In the genomic region with DNA sequence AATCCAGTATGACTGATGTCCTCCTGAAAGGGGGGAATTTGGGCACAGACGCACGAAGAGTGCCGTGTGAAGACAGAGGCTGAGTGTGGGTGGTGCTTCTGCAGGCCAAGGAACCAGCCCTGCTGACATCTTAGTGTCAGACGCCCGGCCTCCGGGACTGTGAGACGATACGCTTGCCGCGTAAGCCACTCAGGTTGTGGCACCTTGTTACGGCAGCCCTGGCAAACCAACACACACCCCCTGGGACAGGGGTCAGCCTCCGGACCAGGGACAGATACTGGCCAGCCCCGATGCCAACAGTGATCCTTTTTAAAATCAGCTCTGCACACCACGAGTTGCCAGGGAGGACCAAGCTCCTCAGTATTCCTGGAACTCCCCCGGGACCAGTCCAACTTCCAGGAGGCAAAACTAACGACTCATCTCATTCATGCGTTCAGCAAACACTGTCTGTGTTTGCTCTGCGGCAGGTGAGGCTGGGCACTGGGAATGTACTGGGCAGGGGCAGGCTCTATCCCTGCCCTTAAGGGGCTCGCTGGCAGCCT, we compare ENCODE assay signal across 16 cellular contexts. TPM values are rescaled to one million over a fixed set of nuclear protein-coding genes. Genes with fewer than 3 reads are reported as not detected.
DNase-seq lines count a peak whose midpoint lies in the region; ATAC-seq and TF ChIP-seq lines count a peak whose summit lies in the region.
"Had no signal": no experiment of that assay in that cellular context is flagged by ENCODE, and none has a peak within 500 bp of the region (broad histone marks: within the 10 kb centered on the region; RNA-seq: fewer than 3 reads in every experiment).

No MANE protein-coding gene starts in this region.

- peaks cover 15% of the 10 kb centered on the region for H3K4me1 Mint-ChIP-seq in Caco-2 (ENCODE audit: low read depth, unreplicated experiment)

- H2AFZ ChIP-seq in hepatocyte: no peak overlapping the region

- no peaks in the 10 kb centered on the region for H3K27me3 ChIP-seq in Caco-2 (replicated peaks; ENCODE audit: control insufficient read depth, insufficient read depth, low read length)
- H3K27me3 ChIP-seq in hepatocyte: no peaks in the 10 kb centered on the region
- H3K27me3 ChIP-seq: transverse colon had no signal

- H3K27me3 Mint-ChIP-seq in Caco-2 (ENCODE audit: insufficient read depth, unreplicated experiment): no peaks in the 10 kb centered on the region

- H3K36me3 ChIP-seq in Caco-2 (ENCODE audit: control insufficient read depth, insufficient read depth, low read length) (no peaks in the 10 kb centered on the region), hepatocyte (replicated peaks; ENCODE audit: insufficient read depth, low read depth) (no peaks in the 10 kb centered on the region)
- H3K36me3 ChIP-seq: transverse colon had no signal

- peak overlapping the region; percentile 96 for H3K27ac ChIP-seq in hepatocyte
- H3K27ac ChIP-seq: C4-2B had no signal

- H3K9me2 ChIP-seq in hepatocyte (replicated peaks; ENCODE audit: insufficient read depth): no peaks in the 10 kb centered on the region
- H3K9me2 ChIP-seq: SK-N-SH had no signal

- no peaks in the 10 kb centered on the region for H3K36me3 Mint-ChIP-seq in Caco-2 (ENCODE audit: insufficient read depth, unreplicated experiment)
- H3K36me3 Mint-ChIP-seq: activated CD4-positive, alpha-beta memory T cell treated with anti-CD3 and anti-CD28 coated beads for 36 hours; mesothelial cell of epicardium had no signal

- H3K4me2 ChIP-seq in hepatocyte: peak overlapping the region; percentile 29
- H3K4me2 ChIP-seq: SK-N-SH had no signal

- no peaks in the 10 kb centered on the region for H3K9me3 ChIP-seq in Caco-2
- H3K9me3 ChIP-seq in hepatocyte (ENCODE audit: low read depth): no peaks in the 10 kb centered on the region
- H3K9me3 ChIP-seq: SK-N-SH, transverse colon had no signal

- no TSS peak for BruUV-seq in Caco-2 (replicated peaks; lab: Mats Ljungman, UMichigan)

- peaks cover 38% of the 10 kb centered on the region for H3K4me1 ChIP-seq in Caco-2
- H3K4me1 ChIP-seq in hepatocyte (ENCODE audit: insufficient read depth): peaks cover 52% of the 10 kb centered on the region

- no peaks in the 10 kb centered on the region for H3K9me3 Mint-ChIP-seq in Caco-2 (ENCODE audit: unreplicated experiment)
- H3K9me3 Mint-ChIP-seq: activated CD4-positive, alpha-beta memory T cell treated with anti-CD3 and anti-CD28 coated beads for 36 hours; mesothelial cell of epicardium had no signal

- no peaks in the 10 kb centered on the region for H4K20me1 ChIP-seq in hepatocyte (ENCODE audit: insufficient read depth, poor library complexity, severe bottlenecking)

- CTCF ChIA-PET in Caco-2 (lab: Charles Lee): interaction anchor here (1.1 to 1.7 kb wide), 3 partner anchors 14 to 39 kb away, joined by 3 to 7 read pairs (median 4); a partner anchor contains a TSS

- WGBS in hepatocyte (ENCODE audit: low lambda C conversion rate, missing lambda C conversion rate): 81% methylated on average over 19 of the region's 19 CpGs

- H3K79me2 ChIP-seq in hepatocyte: no peaks in the 10 kb centered on the region

- H3K4me3 Mint-ChIP-seq in Caco-2 (ENCODE audit: unreplicated experiment): no peak overlapping the region
- H3K4me3 Mint-ChIP-seq: activated CD4-positive, alpha-beta memory T cell treated with anti-CD3 and anti-CD28 coated beads for 36 hours; mesothelial cell of epicardium had no signal

- H3K27ac Mint-ChIP-seq in Caco-2 (ENCODE audit: unreplicated experiment): peak overlapping the region; percentile 68
- H3K27ac Mint-ChIP-seq: activated CD4-positive, alpha-beta memory T cell treated with anti-CD3 and anti-CD28 coated beads for 36 hours; mesothelial cell of epicardium had no signal

- TF ChIP-seq CTCF in Caco-2 (IDR thresholded peaks at IDR 0.05; ENCODE audit: insufficient read depth in 1 of 2, low read depth in 1 of 2, low read length in 1 of 2, severe bottlenecking in 1 of 2, unreplicated experiment in 1 of 2) (no peak), hepatocyte (IDR thresholded peaks at IDR 0.05; ENCODE audit: poor library complexity) (no peak)

- H3K4me3 ChIP-seq in Caco-2 (ENCODE audit: low read depth, low read length): no peak overlapping the region
- H3K4me3 ChIP-seq in hepatocyte: no peak overlapping the region
- H3K4me3 ChIP-seq: transverse colon had no signal

- intact Hi-C loops in Caco-2 (cut with micrococcal nuclease; ENCODE audit: unreplicated experiment): no loop called here

- POLR2A ChIA-PET in Caco-2 (lab: Charles Lee): interaction anchor here (0.6 kb wide), 2 partner anchors 16 to 99 kb away, joined by 3 to 7 read pairs; no protein-coding TSS in a partner anchor

- DNase-seq in Caco-2 (peak in 1 of 2 experiments; percentile 44), DMS79 (lab: John Stamatoyannopoulos, UW) (peak; percentile 52), NCI-H345 treated with DMSO at 0.1 percent for 48 hours (lab: John Stamatoyannopoulos, UW; ENCODE audit: unreplicated experiment) (peak; percentile 89), hepatocyte (ENCODE audit: low spot score) (no peak), dermis blood vessel endothelial cell (no peak)
- no peak for DNase-seq in stimulated activated CD4-positive, alpha-beta T cell treated with anti-CD3 and anti-CD28 coated beads, Interleukin-2, amount 100 ng/mL, for 24 hours
- DNase-seq: activated CD4-positive, alpha-beta memory T cell treated with anti-CD3 and anti-CD28 coated beads for 36 hours; Kasumi-1; NCI-H2227 treated with DMSO at 0.1 percent for 48 hours; OCI-M1; SK-N-SH; transverse colon had no signal

- ATAC-seq in GM19328 (IDR thresholded peaks at IDR 0.05; ENCODE audit: unreplicated experiment) (no peak), HG02973 (IDR thresholded peaks at IDR 0.05; ENCODE audit: unreplicated experiment) (no peak)

RNA-seq across cellular contexts. Expression of a gene that starts 21.2 kb away (rescaled TPM):
- 4.9 and 5.1 TPM in 2 replicates for total RNA-seq in Caco-2 (2022)
- 11.1 and 18.0 TPM in 2 replicates for total RNA-seq in hepatocyte
- 24.2 and 32.6 TPM in 2 replicates for polyA plus RNA-seq in hepatocyte
- total RNA-seq in dermis blood vessel endothelial cell: 3.9 and 7.0 TPM in 2 replicates

RNA-seq across cellular contexts. Expression of a gene that starts 39.8 kb away (rescaled TPM):
- total RNA-seq in Caco-2 (2022) (29.3 and 30.6 TPM in 2 replicates), hepatocyte (44.3 and 74.0 TPM in 2 replicates), dermis blood vessel endothelial cell (1.8 and 2.0 TPM in 2 replicates)
- polyA plus RNA-seq in hepatocyte: 121 and 137 TPM in 2 replicates

RNA-seq across cellular contexts. Expression of a gene that starts 47.5 kb away (rescaled TPM):
- total RNA-seq in Caco-2 (2022) (66.8 and 70.7 TPM in 2 replicates), hepatocyte (60.2 and 78.3 TPM in 2 replicates), dermis blood vessel endothelial cell (65.2 and 65.4 TPM in 2 replicates)
- 94.5 and 101 TPM in 2 replicates for polyA plus RNA-seq in hepatocyte

Comparison
In these comparisons a context has a peak if more than half of its experiments do, and no peak if none do; other contexts are left out.
1. DNase-seq: peak in DMS79 (single experiment) and NCI-H345 treated with DMSO at 0.1 percent for 48 hours (single experiment); none in hepatocyte (single experiment), dermis blood vessel endothelial cell (single experiment) and stimulated activated CD4-positive, alpha-beta T cell treated with anti-CD3 and anti-CD28 coated beads, Interleukin-2, amount 100 ng/mL, for 24 hours (0 of 2).